ENCODE assay signal across 8 cellular contexts in genomic region chr14:34139160-34140121, GRCh38.
DNase-seq lines count a peak whose midpoint lies in the region; ATAC-seq and TF ChIP-seq lines count a peak whose summit lies in the region.
"Not testable (repeated sequence)": the region's sequence is repeated elsewhere in the genome, so short reads cannot be mapped to it uniquely, and the experiment has no call there.

No MANE protein-coding gene starts in this region.

- H3K27me3 ChIP-seq in heart right ventricle, stomach: not testable (repeated sequence)

- intact Hi-C loops in heart right ventricle (cut with DNase I) = loop anchor here in 2 of 10 donors (10.0 kb wide), 2 partner anchors 65 to 85 kb away; no protein-coding TSS in a partner anchor
- intact Hi-C loops in stomach (cut with DNase I; ENCODE audit: low total_unique reads) = not testable (repeated sequence)

- DNase-seq in DMS153 treated with DMSO at 0.1 percent for 48 hours (lab: John Stamatoyannopoulos, UW; ENCODE audit: unreplicated experiment) (peak; percentile 75), MV-4-11 (lab: John Stamatoyannopoulos, UW) (peak; percentile 7), NCI-H460 (ENCODE audit: extremely low read depth, low read depth) (peak; percentile 84), SW480 (ENCODE audit: low spot score) (peak; percentile 42), ecto neural progenitor cell (ENCODE audit: low spot score) (peak; percentile 63), heart right ventricle (peak; percentile 57 to 71), midbrain (lab: John Stamatoyannopoulos, UW) (peak; percentile 7), stomach (peak; percentile 89)

- TF ChIP-seq POLR2A in stomach (IDR thresholded peaks at IDR 0.05) = not testable (repeated sequence)

- H3K9me3 ChIP-seq in heart right ventricle (peaks cover 0 to 40% (median 16%) of the 10 kb centered on the region in 11 donors), stomach (peaks cover 3 to 33% (median 19%) of the 10 kb centered on the region in 4 donors)

- H3K4me1 ChIP-seq in heart right ventricle (peaks cover 0 to 13% (median 5%) of the 10 kb centered on the region in 9 donors), stomach (peaks cover 13 to 14% (median 14%) of the 10 kb centered on the region in 4 donors)

- H3K36me3 ChIP-seq in heart right ventricle, stomach: not testable (repeated sequence)

- WGBS in heart right ventricle, 2 donors = 55 to 59% methylated on average over 13 of the region's 13 CpGs
- WGBS in stomach, 5 donors = 48 to 65% (median 53%) methylated on average over 13 of the region's 13 CpGs

- H3K27ac ChIP-seq in heart right ventricle (peak overlapping the region in 1 of 10 donors; percentile 11), stomach (peak overlapping the region in 3 of 5 donors; percentile 3 to 49 (median 32))

- not testable (repeated sequence) for TF ChIP-seq EP300 in stomach (IDR thresholded peaks at IDR 0.05)

- H3K4me3 ChIP-seq in heart right ventricle = not testable (repeated sequence)
- peak overlapping the region in 1 of 4 donors; percentile 3 for H3K4me3 ChIP-seq in stomach

- TF ChIP-seq CTCF in heart right ventricle (IDR thresholded peaks at IDR 0.05); stomach (IDR thresholded peaks at IDR 0.05): not testable (repeated sequence)

- ATAC-seq in heart right ventricle = peak in 5 of 8 donors; percentile 59 to 79 (median 63)

Comparison
In these comparisons a context has a peak if more than half of its experiments do, and no peak if none do; other contexts are left out.
1. DNase-seq: peak in every context shown above with its lines; median percentile 89 in stomach; 84 in NCI-H460; 75 in DMS153 treated with DMSO at 0.1 percent for 48 hours; 64 in heart right ventricle; 63 in ecto neural progenitor cell; 42 in SW480; 7 in MV-4-11; 7 in midbrain.